2 cellular contexts compared by ENCODE assay signal in genomic region chr6:169723991-169724553, GRCh38.
TF ChIP-seq lines count a peak whose summit lies in the region.

Gene PHF10, minus strand, starts transcription at chr6:169724500. Its CDS starts 569 bp downstream, at chr6:169723931.

TF ChIP-seq in GM23338, 12 proteins besides CTCF, POLR2A, EP300 and RAD21:
- TF ChIP-seq NANOG (IDR thresholded peaks at IDR 0.05; ENCODE audit: borderline replicate concordance) (no peak), REST (IDR thresholded peaks at IDR 0.05; ENCODE audit: unreplicated experiment) (no peak), CREB1 (CRISPR knock-in tag; IDR thresholded peaks at IDR 0.05; ENCODE audit: low read depth) (no peak), EZH2phosphoT487 (IDR thresholded peaks at IDR 0.05; ENCODE audit: unreplicated experiment) (no peak), ZNF462 (CRISPR knock-in tag; IDR thresholded peaks at IDR 0.05) (no peak), JUNB (IDR thresholded peaks at IDR 0.05; ENCODE audit: unreplicated experiment) (no peak), ETS1 (IDR thresholded peaks at IDR 0.05) (no peak), ZNF114 (CRISPR knock-in tag; IDR thresholded peaks at IDR 0.05) (no peak), STAT1 (IDR thresholded peaks at IDR 0.05; ENCODE audit: unreplicated experiment) (no peak), ZNF331 (CRISPR knock-in tag; IDR thresholded peaks at IDR 0.05; ENCODE audit: low read depth) (no peak), POLR2AphosphoS5 (IDR thresholded peaks at IDR 0.05; ENCODE audit: low read depth) (no peak; the same call in none of the 2 replicates), EZH2 (IDR thresholded peaks at IDR 0.05; ENCODE audit: low read depth, unreplicated experiment) (no peak)
TF ChIP-seq in GM23338: peak in this region for 0.

TF ChIP-seq in endothelial cell of umbilical vein, 7 proteins besides CTCF, POLR2A, EP300 and RAD21:
- TF ChIP-seq JUN (IDR thresholded peaks at IDR 0.05; ENCODE audit: borderline replicate concordance, insufficient read depth, insufficient read length, low read depth): no peak
- no peak for TF ChIP-seq EZH2 (IDR thresholded peaks at IDR 0.05; ENCODE audit: borderline replicate concordance, low read depth, low read length, severe bottlenecking)
- no peak for TF ChIP-seq GATA2 (IDR thresholded peaks at IDR 0.05; ENCODE audit: insufficient read depth, insufficient read length, low read depth, low read length)
- TF ChIP-seq FOS (IDR thresholded peaks at IDR 0.05; ENCODE audit: borderline replicate concordance, insufficient read depth, low read length): no peak
- no peak for TF ChIP-seq MAX (IDR thresholded peaks at IDR 0.05; ENCODE audit: insufficient read depth, insufficient read length)
- no peak for TF ChIP-seq POLR2AphosphoS5 (IDR thresholded peaks at IDR 0.05; ENCODE audit: insufficient read depth, low read depth, low read length)
- no peak for TF ChIP-seq MYC (IDR thresholded peaks at IDR 0.05; ENCODE audit: low read depth, low read length)
